In the genomic region with DNA sequence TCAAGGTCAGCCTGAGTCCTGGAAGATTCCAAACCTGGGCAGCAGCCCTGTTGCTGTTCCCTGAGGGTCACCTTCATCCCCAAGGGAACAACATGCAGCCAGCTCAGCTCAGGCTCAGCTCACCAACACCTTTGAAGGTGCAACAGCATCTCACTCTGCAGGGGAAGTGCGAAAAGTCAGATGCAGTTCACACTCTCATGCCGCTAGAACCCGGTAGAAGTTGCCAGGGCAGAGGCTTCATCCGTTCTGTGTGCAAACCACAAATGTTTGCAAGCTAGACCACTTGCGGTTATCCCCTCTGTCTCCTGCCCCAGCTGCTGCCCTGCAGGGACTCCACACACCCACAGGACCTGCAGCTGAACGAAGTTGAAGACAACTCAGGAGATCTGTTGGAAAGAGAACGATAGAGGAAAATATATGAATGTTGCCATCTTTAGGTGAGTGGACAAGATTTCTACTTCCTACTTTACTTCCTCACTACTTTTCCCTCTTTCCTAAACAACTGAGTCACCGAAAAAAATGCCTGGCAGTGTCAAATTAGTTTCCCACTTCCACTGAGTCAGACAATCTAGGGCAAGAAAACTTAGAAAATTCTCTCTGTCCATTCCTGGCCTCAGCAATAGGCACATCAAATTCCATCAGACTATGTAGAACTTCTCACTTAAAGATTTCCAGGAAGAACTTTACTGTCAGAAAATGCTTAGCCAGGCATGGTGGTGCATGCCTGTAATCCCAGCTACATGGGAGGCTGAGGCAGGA, we compare ENCODE assay signal across 13 cellular contexts. TPM values are rescaled to one million over a fixed set of nuclear protein-coding genes. Genes with fewer than 3 reads are reported as not detected.
DNase-seq lines count a peak whose midpoint lies in the region; ATAC-seq lines count a peak whose summit lies in the region.
"Had no signal": no experiment of that assay in that cellular context is flagged by ENCODE, and none has a peak within 500 bp of the region (broad histone marks: within the 10 kb centered on the region; RNA-seq: fewer than 3 reads in every experiment).

No MANE protein-coding gene starts in this region.

- peak overlapping the region; percentile 25 for H3K4me3 Mint-ChIP-seq in T-helper 1 cell treated with Interleukin-12 subunit alpha and Interleukin-12 subunit beta and Interleukin-4 antibody, amounts not matched to agents 30 μg/mL and 1 μg/mL, for 36 hours
- H3K4me3 Mint-ChIP-seq: brain had no signal

- H3K27ac Mint-ChIP-seq in T-helper 1 cell treated with Interleukin-12 subunit alpha and Interleukin-12 subunit beta and Interleukin-4 antibody, amounts not matched to agents 30 μg/mL and 1 μg/mL, for 36 hours = peak overlapping the region; percentile 9
- H3K27ac Mint-ChIP-seq: brain had no signal

- H3K9me3 Mint-ChIP-seq in T-helper 1 cell treated with Interleukin-12 subunit alpha and Interleukin-12 subunit beta and Interleukin-4 antibody, amounts not matched to agents 30 μg/mL and 1 μg/mL, for 36 hours = no peaks in the 10 kb centered on the region
- H3K9me3 Mint-ChIP-seq: brain had no signal

- peak; percentile 55 for DNase-seq in GDM1 (lab: John Stamatoyannopoulos, UW)
- peak; percentile 27 for DNase-seq in myocyte (ENCODE audit: low read depth)
- DNase-seq in mesenteric fat pad (ENCODE audit: low spot score) = no peak
- DNase-seq in NCI-H524 treated with DMSO at 0.1 percent for 48 hours (lab: John Stamatoyannopoulos, UW) = no peak
- DNase-seq in stimulated activated CD4-positive, alpha-beta T cell treated with anti-CD3 and anti-CD28 coated beads, Interleukin-12 subunit alpha, Interleukin-12 subunit beta, amount 100 ng/mL, for 4 hours = no peak
- DNase-seq: DMS153, head of caudate nucleus, stomach had no signal

- H3K36me3 Mint-ChIP-seq in T-helper 1 cell treated with Interleukin-12 subunit alpha and Interleukin-12 subunit beta and Interleukin-4 antibody, amounts not matched to agents 30 μg/mL and 1 μg/mL, for 36 hours (ENCODE audit: low read depth) = no peaks in the 10 kb centered on the region
- H3K36me3 Mint-ChIP-seq: brain had no signal

- ATAC-seq in HG02588 (IDR thresholded peaks at IDR 0.05; ENCODE audit: unreplicated experiment) = peak; percentile 59
- ATAC-seq in HG02571 (IDR thresholded peaks at IDR 0.05; ENCODE audit: unreplicated experiment) = no peak

- peaks cover 49% of the 10 kb centered on the region for H3K27me3 Mint-ChIP-seq in T-helper 1 cell treated with Interleukin-12 subunit alpha and Interleukin-12 subunit beta and Interleukin-4 antibody, amounts not matched to agents 30 μg/mL and 1 μg/mL, for 36 hours (ENCODE audit: low read depth)

- peaks cover 14% of the 10 kb centered on the region for H3K4me1 Mint-ChIP-seq in T-helper 1 cell treated with Interleukin-12 subunit alpha and Interleukin-12 subunit beta and Interleukin-4 antibody, amounts not matched to agents 30 μg/mL and 1 μg/mL, for 36 hours (ENCODE audit: low read depth)
- H3K4me1 Mint-ChIP-seq: brain had no signal

RNA-seq across cellular contexts. Expression of gene FCRL6, which starts 1.8 kb away (rescaled TPM):
- total RNA-seq in myocyte = not detected in 2 replicates
- 0.06 TPM for polyA plus RNA-seq in myocyte (2012)
- total RNA-seq in mesenteric fat pad = not detected
- total RNA-seq: H1, stomach had no signal
- polyA plus RNA-seq: H1, stomach had no signal

RNA-seq across cellular contexts. Expression of gene DUSP23, which starts 19.6 kb away (rescaled TPM):
- 14.9 and 26.5 TPM in 2 replicates for total RNA-seq in myocyte
- polyA plus RNA-seq in myocyte (2012) = 39.6 TPM
- 54.8 TPM for total RNA-seq in mesenteric fat pad

RNA-seq across cellular contexts. Expression of gene SLAMF8, which starts 26.3 kb away (rescaled TPM):
- 0.05 TPM in 2 replicates for total RNA-seq in myocyte
- polyA plus RNA-seq in myocyte (2012) = 0.21 TPM
- 11.3 TPM for total RNA-seq in mesenteric fat pad
- total RNA-seq: H1 had no signal
- polyA plus RNA-seq: H1 had no signal

Comparison
In these comparisons a context has a peak if more than half of its experiments do, and no peak if none do; other contexts are left out.
1. DNase-seq: peak in GDM1 (single experiment) and myocyte (single experiment); none in mesenteric fat pad (single experiment), NCI-H524 treated with DMSO at 0.1 percent for 48 hours (single experiment) and stimulated activated CD4-positive, alpha-beta T cell treated with anti-CD3 and anti-CD28 coated beads, Interleukin-12 subunit alpha, Interleukin-12 subunit beta, amount 100 ng/mL, for 4 hours (single experiment).
2. RNA of gene SLAMF8, which starts 26.3 kb away (total RNA-seq): 11.3 TPM in mesenteric fat pad (single experiment); 0.05 TPM in myocyte; every median in the first group is over 10 times any median in the second.